In the genomic region with DNA sequence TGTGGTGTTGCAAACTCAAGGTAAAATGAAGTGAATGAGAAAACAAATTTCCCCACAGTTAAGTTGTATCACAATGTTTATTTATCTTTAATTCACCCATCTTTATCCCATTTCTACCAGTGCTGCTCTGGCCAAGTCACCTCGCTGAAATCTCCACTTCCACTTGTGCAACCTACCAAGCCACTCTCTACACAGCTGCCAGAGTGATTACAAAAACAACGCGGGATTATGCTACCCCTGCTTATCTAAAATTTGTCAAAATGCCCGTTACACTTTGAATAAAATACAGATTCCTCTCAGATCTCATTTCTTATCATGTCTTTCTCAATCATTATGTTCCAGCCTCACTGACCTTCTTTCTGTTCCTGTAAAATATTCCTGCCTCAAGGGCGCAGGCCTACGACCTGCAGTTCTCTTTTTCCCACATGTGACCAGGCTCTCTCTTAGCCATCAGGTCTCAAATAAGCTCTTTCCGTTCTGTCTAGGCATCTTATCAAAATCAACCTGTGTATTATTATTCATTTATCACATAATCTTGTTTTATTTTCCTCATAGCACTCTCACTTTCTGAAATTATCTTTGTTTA, we compare ENCODE assay signal across 25 cellular contexts.
"Had no signal": no experiment of that assay in that cellular context is flagged by ENCODE, and none has a peak within 500 bp of the region (broad histone marks: within the 10 kb centered on the region; RNA-seq: fewer than 3 reads in every experiment).

No MANE protein-coding gene starts in this region.

- H3K4me3 Mint-ChIP-seq: activated B cell treated with CpG ODN at 0.5 μM for 24 hours; activated CD4-positive, alpha-beta memory T cell treated with anti-CD3 and anti-CD28 coated beads, Interleukin-2, amount 10 ng/mL, durations not matched to agents 7 days and 5 days; activated CD8-positive, alpha-beta memory T cell treated with anti-CD3 and anti-CD28 coated beads, Interleukin-2, amount 10 ng/mL, durations not matched to agents 7 days and 5 days; activated naive CD8-positive, alpha-beta T cell treated with anti-CD3 and anti-CD28 coated beads, Interleukin-2, amount 10 ng/mL, durations not matched to agents 7 days and 5 days; dendritic cell treated with granulocyte-macrophage colony-stimulating factor and Interleukin-4, amounts not matched to agents 40 ng/mL and 50 ng/mL, for 4 days; memory B cell; naive thymus-derived CD4-positive, alpha-beta T cell; neural progenitor cell had no signal

- H3K27ac Mint-ChIP-seq: activated B cell treated with CpG ODN at 0.5 μM for 24 hours; activated CD4-positive, alpha-beta memory T cell treated with anti-CD3 and anti-CD28 coated beads, Interleukin-2, amount 10 ng/mL, durations not matched to agents 7 days and 5 days; activated CD8-positive, alpha-beta memory T cell treated with anti-CD3 and anti-CD28 coated beads, Interleukin-2, amount 10 ng/mL, durations not matched to agents 7 days and 5 days; activated naive CD8-positive, alpha-beta T cell treated with anti-CD3 and anti-CD28 coated beads, Interleukin-2, amount 10 ng/mL, durations not matched to agents 7 days and 5 days; activated T-helper 2 cell treated with anti-CD3 and anti-CD28 coated beads, Interferon-gamma antibody, Interleukin-2, Interleukin-4, amounts not matched to agents 10 μg/mL and 5 μg/mL and 100 μg/mL, durations not matched to agents 14 hours and 24 hours and 36 hours; dendritic cell treated with granulocyte-macrophage colony-stimulating factor and Interleukin-4, amounts not matched to agents 40 ng/mL and 50 ng/mL, for 4 days; memory B cell; naive thymus-derived CD4-positive, alpha-beta T cell; neural progenitor cell had no signal

- H3K9me3 Mint-ChIP-seq: activated B cell treated with CpG ODN at 0.5 μM for 24 hours; activated CD4-positive, alpha-beta memory T cell treated with anti-CD3 and anti-CD28 coated beads, Interleukin-2, amount 10 ng/mL, durations not matched to agents 7 days and 5 days; activated naive CD8-positive, alpha-beta T cell treated with anti-CD3 and anti-CD28 coated beads, Interleukin-2, amount 10 ng/mL, durations not matched to agents 7 days and 5 days; activated T-helper 2 cell treated with anti-CD3 and anti-CD28 coated beads, Interferon-gamma antibody, Interleukin-2, Interleukin-4, amounts not matched to agents 10 μg/mL and 5 μg/mL and 100 μg/mL, durations not matched to agents 14 hours and 24 hours and 36 hours; dendritic cell treated with granulocyte-macrophage colony-stimulating factor and Interleukin-4, amounts not matched to agents 40 ng/mL and 50 ng/mL, for 4 days; memory B cell; naive thymus-derived CD4-positive, alpha-beta T cell; neural progenitor cell had no signal

- H3K9me3 ChIP-seq: psoas muscle, tibial artery, vagina had no signal

- H3K27me3 ChIP-seq: foreskin keratinocyte, neural progenitor cell, tibial artery, vagina had no signal

- H3K36me3 ChIP-seq: neural progenitor cell, tibial artery, vagina had no signal

- H3K27ac ChIP-seq: foreskin keratinocyte, neural progenitor cell, psoas muscle, SK-N-MC, tibial artery, vagina had no signal

- H3K4me1 Mint-ChIP-seq: activated B cell treated with CpG ODN at 0.5 μM for 24 hours; activated CD4-positive, alpha-beta memory T cell treated with anti-CD3 and anti-CD28 coated beads, Interleukin-2, amount 10 ng/mL, durations not matched to agents 7 days and 5 days; activated CD8-positive, alpha-beta memory T cell treated with anti-CD3 and anti-CD28 coated beads, Interleukin-2, amount 10 ng/mL, durations not matched to agents 7 days and 5 days; activated naive CD8-positive, alpha-beta T cell treated with anti-CD3 and anti-CD28 coated beads, Interleukin-2, amount 10 ng/mL, durations not matched to agents 7 days and 5 days; memory B cell; naive thymus-derived CD4-positive, alpha-beta T cell had no signal

- DNase-seq: activated B cell treated with CpG ODN at 0.5 μM for 24 hours; activated CD4-positive, alpha-beta memory T cell treated with anti-CD3 and anti-CD28 coated beads, Interleukin-2, amount 10 ng/mL, durations not matched to agents 7 days and 5 days; activated CD4-positive, alpha-beta T cell treated with anti-CD3 and anti-CD28 coated beads for 4 hours; activated CD8-positive, alpha-beta memory T cell treated with anti-CD3 and anti-CD28 coated beads, Interleukin-2, amount 10 ng/mL, durations not matched to agents 7 days and 5 days; activated naive CD4-positive, alpha-beta T cell treated with Interleukin-2 at 50 U/mL for 16 hours; activated naive CD8-positive, alpha-beta T cell treated with anti-CD3 and anti-CD28 coated beads, Interleukin-2, amount 10 ng/mL, durations not matched to agents 7 days and 5 days; effector CD8-positive, alpha-beta T cell; foreskin keratinocyte; glutamatergic neuron; hippocampal formation; naive thymus-derived CD4-positive, alpha-beta T cell; psoas muscle; stimulated activated CD4-positive, alpha-beta T cell treated with anti-CD3 and anti-CD28 coated beads, Interleukin-12 subunit alpha, Interleukin-12 subunit beta, amount 100 ng/mL, for 4 hours; stimulated activated CD4-positive, alpha-beta T cell treated with anti-CD3 and anti-CD28 coated beads, Interleukin-1b, Interleukin-23, amount 100 ng/mL, for 48 hours; stimulated activated CD8-positive, alpha-beta memory T cell treated with anti-CD3 and anti-CD28 coated beads, Interleukin-4, amount 100 ng/mL, for 48 hours; stimulated activated naive CD8-positive, alpha-beta T cell treated with anti-CD3 and anti-CD28 coated beads, Interleukin-15, Interleukin-2, amounts not matched to agents 100 U/mL and 50 U/mL, for 24 hours; substantia nigra; tibial artery had no signal

- H3K36me3 Mint-ChIP-seq: activated CD8-positive, alpha-beta memory T cell treated with anti-CD3 and anti-CD28 coated beads, Interleukin-2, amount 10 ng/mL, durations not matched to agents 7 days and 5 days; activated naive CD8-positive, alpha-beta T cell treated with anti-CD3 and anti-CD28 coated beads, Interleukin-2, amount 10 ng/mL, durations not matched to agents 7 days and 5 days; memory B cell; naive thymus-derived CD4-positive, alpha-beta T cell; neural progenitor cell had no signal

- H3K4me3 ChIP-seq: neural progenitor cell, psoas muscle, SK-N-MC, tibial artery, vagina had no signal

- ATAC-seq: activated CD8-positive, alpha-beta memory T cell treated with anti-CD3 and anti-CD28 coated beads, Interleukin-2, amount 10 ng/mL, durations not matched to agents 7 days and 5 days; esophagus mucosa; foreskin keratinocyte; naive thymus-derived CD4-positive, alpha-beta T cell; psoas muscle; stimulated activated naive CD8-positive, alpha-beta T cell treated with anti-CD3 and anti-CD28 coated beads, Interleukin-15, Interleukin-2, amounts not matched to agents 100 U/mL and 50 U/mL, for 24 hours had no signal

- H3K4me1 ChIP-seq: foreskin keratinocyte, neural progenitor cell, psoas muscle, tibial artery, vagina had no signal

- H3K27me3 Mint-ChIP-seq: dendritic cell treated with granulocyte-macrophage colony-stimulating factor and Interleukin-4, amounts not matched to agents 40 ng/mL and 50 ng/mL, for 4 days; memory B cell had no signal
